In the genomic region with DNA sequence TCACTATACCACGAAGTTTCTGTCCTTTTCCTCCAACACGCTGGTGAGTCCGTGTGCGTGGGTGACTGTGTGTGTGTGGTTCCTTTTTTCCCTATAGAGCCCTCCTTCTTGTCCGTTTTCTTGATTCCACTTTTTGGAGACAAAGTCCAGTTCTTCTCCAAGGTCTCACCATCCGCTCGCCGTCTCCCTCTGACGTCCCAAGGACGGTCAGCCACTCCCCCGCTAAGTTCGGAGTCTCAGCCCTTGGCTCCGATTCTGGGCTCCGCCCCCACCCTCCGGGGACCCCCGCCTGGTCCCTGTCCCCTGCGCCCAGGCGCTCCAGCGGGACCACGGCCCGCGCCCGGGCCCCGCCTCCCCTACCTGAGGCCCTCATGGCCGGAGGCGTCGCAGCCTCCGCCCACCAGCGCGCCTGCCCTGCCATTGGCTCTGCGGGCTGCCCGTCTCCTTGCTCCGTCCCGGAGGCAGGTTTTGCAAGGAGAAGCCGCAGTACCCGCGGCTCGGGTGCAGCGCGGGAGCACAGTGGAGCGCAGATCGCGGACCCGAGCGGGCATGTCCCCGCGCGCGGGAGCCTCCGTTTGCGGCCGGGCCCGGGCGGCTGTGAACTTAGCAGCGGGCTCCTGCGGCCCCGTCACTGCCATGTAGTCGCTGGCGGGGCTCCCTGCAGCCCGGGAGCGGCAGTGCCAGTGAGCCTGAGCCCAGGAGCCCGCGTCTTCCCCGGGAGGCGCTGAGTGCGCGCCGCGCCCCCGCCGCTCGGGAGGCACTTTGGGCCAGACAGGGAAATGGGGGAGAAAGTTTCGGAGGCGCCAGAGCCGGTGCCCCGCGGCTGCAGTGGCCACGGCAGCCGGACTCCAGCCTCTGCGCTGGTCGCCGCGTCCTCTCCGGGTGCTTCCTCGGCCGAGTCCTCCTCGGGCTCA, we compare ENCODE assay signal across 8 cellular contexts. TPM values are rescaled to one million over a fixed set of nuclear protein-coding genes. Genes with fewer than 3 reads are reported as not detected.
DNase-seq lines count a peak whose midpoint lies in the region; ATAC-seq, FAIRE-seq and TF ChIP-seq lines count a peak whose summit lies in the region.

MAST4 (plus strand) TSS at position 517 of the 914 bp plus-strand sequence; CDS start at position 780, 263 bp downstream.

- H3K9ac ChIP-seq in DND-41 (ENCODE audit: low read depth, low read length) = peak within 1 kb of the TSS; percentile 72
- peak within 1 kb of the TSS; percentile 33; the same call in 1 of the 2 replicates for H3K9ac ChIP-seq in KMS-11
- no peak within 1 kb of the TSS for H3K9ac ChIP-seq in neural progenitor cell

- CTCF ChIA-PET in activated naive CD4-positive, alpha-beta T cell treated with anti-CD3 and anti-CD28 coated beads for 36 hours (lab: Charles Lee) = interaction anchor here (1.2 kb wide), 1 partner anchor 287 kb away, joined by 3 read pairs; no protein-coding TSS in a partner anchor

- peaks cover 9% of the 10 kb centered on the region for H3K4me1 Mint-ChIP-seq in activated naive CD4-positive, alpha-beta T cell treated with anti-CD3 and anti-CD28 coated beads for 36 hours (ENCODE audit: low read depth)
- peaks cover 20% of the 10 kb centered on the region for H3K4me1 Mint-ChIP-seq in neural progenitor cell

- H3K36me3 Mint-ChIP-seq in activated naive CD4-positive, alpha-beta T cell treated with anti-CD3 and anti-CD28 coated beads for 36 hours (ENCODE audit: low read depth) = no peaks in the 10 kb centered on the region
- peaks cover 1% of the 10 kb centered on the region for H3K36me3 Mint-ChIP-seq in neural progenitor cell

- 0 to 1% methylated on average over 17 to 68 of the region's 87 CpGs for WGBS in testis, 2 donors

- peaks cover 7% of the 10 kb centered on the region for H3F3A ChIP-seq in neural progenitor cell (ENCODE audit: low read depth)

- H3K36me3 ChIP-seq in DND-41 (ENCODE audit: insufficient read depth, low read length) (no peaks in the 10 kb centered on the region), KMS-11 (ENCODE audit: insufficient read depth) (no peaks in the 10 kb centered on the region), neural progenitor cell (no peaks in the 10 kb centered on the region), testis (ENCODE audit: low read depth, missing control alignments) (no peaks in the 10 kb centered on the region)

- peaks cover 56% of the 10 kb centered on the region for H3K27me3 Mint-ChIP-seq in activated naive CD4-positive, alpha-beta T cell treated with anti-CD3 and anti-CD28 coated beads for 36 hours (ENCODE audit: low read depth)
- peaks cover 22% of the 10 kb centered on the region for H3K27me3 Mint-ChIP-seq in neural progenitor cell (ENCODE audit: insufficient read depth, low read depth)

- peak within 1 kb of the TSS; percentile 76 for H3K4me3 Mint-ChIP-seq in activated naive CD4-positive, alpha-beta T cell treated with anti-CD3 and anti-CD28 coated beads for 36 hours
- peak within 1 kb of the TSS; percentile 93 for H3K4me3 Mint-ChIP-seq in neural progenitor cell

- H3K79me2 ChIP-seq in DND-41 (ENCODE audit: insufficient read depth, low read length) (peaks cover 43% of the 10 kb centered on the region), KMS-11 (ENCODE audit: insufficient read depth, low read depth) (no peaks in the 10 kb centered on the region), neural progenitor cell (ENCODE audit: low read depth) (no peaks in the 10 kb centered on the region)

- H3K9me3 Mint-ChIP-seq in activated naive CD4-positive, alpha-beta T cell treated with anti-CD3 and anti-CD28 coated beads for 36 hours = no peaks in the 10 kb centered on the region
- peaks cover 5% of the 10 kb centered on the region for H3K9me3 Mint-ChIP-seq in neural progenitor cell

- H3K4me1 ChIP-seq in DND-41 (ENCODE audit: insufficient read depth, low read length) = peaks cover 37% of the 10 kb centered on the region
- peaks cover 10% of the 10 kb centered on the region for H3K4me1 ChIP-seq in KMS-11 (ENCODE audit: low read depth, poor library complexity, severe bottlenecking)
- H3K4me1 ChIP-seq in neural progenitor cell = no peaks in the 10 kb centered on the region
- no peaks in the 10 kb centered on the region for H3K4me1 ChIP-seq in testis

- no peak for TF ChIP-seq POLR2A in testis (IDR thresholded peaks at IDR 0.05)

- H3K27me3 ChIP-seq in DND-41 (ENCODE audit: insufficient read depth, low read length, poor library complexity) (no peaks in the 10 kb centered on the region), KMS-11 (ENCODE audit: insufficient read depth, low read depth) (no peaks in the 10 kb centered on the region), neural progenitor cell (peaks cover 95% of the 10 kb centered on the region), testis (no peaks in the 10 kb centered on the region)

- H3K27ac ChIP-seq in DND-41 (ENCODE audit: low read length) (peak within 1 kb of the TSS; percentile 63), KMS-11 (no peak within 1 kb of the TSS), neural progenitor cell (no peak within 1 kb of the TSS), testis (peak within 1 kb of the TSS; percentile 22 to 63)

- H4K20me1 ChIP-seq in DND-41 (ENCODE audit: insufficient read depth, low read length) (peaks cover 5% of the 10 kb centered on the region; the same call in 1 of the 2 replicates), KMS-11 (ENCODE audit: insufficient read depth) (no peaks in the 10 kb centered on the region), neural progenitor cell (ENCODE audit: low read depth) (peaks cover 5% of the 10 kb centered on the region)

- H3K4me3 ChIP-seq in DND-41 (ENCODE audit: low read depth in 1 of 2, low read length in 2 of 2) (peak within 1 kb of the TSS; percentile 30 to 78), KMS-11 (IDR thresholded peaks at IDR 0.05; ENCODE audit: insufficient read depth, low read depth, low read length) (no peak within 1 kb of the TSS), neural progenitor cell (peak within 1 kb of the TSS; percentile 87), testis (peak within 1 kb of the TSS; percentile 76 to 81)

- intact Hi-C loops in activated naive CD4-positive, alpha-beta T cell treated with anti-CD3 and anti-CD28 coated beads for 36 hours (cut with micrococcal nuclease) = loop anchor here (1.0 to 5.0 kb wide), 3 partner anchors 42 to 289 kb away; no protein-coding TSS in a partner anchor
- intact Hi-C loops in testis (cut with DNase I; ENCODE audit: low total_unique reads) = no loop called here

- no peak for FAIRE-seq in RCC 7860 (lab: Jason Lieb, UNC)

- H3K9me3 ChIP-seq in DND-41 (ENCODE audit: insufficient read depth, low read length, severe bottlenecking) (no peaks in the 10 kb centered on the region), neural progenitor cell (ENCODE audit: low read depth) (no peaks in the 10 kb centered on the region), testis (no peaks in the 10 kb centered on the region)

- ATAC-seq in DND-41 (ENCODE audit: insufficient read depth, low read depth) (peak; percentile 88), GM21825 (IDR thresholded peaks at IDR 0.05; ENCODE audit: unreplicated experiment) (peak; percentile 98)

- H3K4me2 ChIP-seq in DND-41 (ENCODE audit: insufficient read depth, low read length) (peak within 1 kb of the TSS; percentile 68), KMS-11 (peak within 1 kb of the TSS; percentile 76), neural progenitor cell (peak within 1 kb of the TSS; percentile 96)

- H3K27ac Mint-ChIP-seq in activated naive CD4-positive, alpha-beta T cell treated with anti-CD3 and anti-CD28 coated beads for 36 hours = no peak within 1 kb of the TSS
- H3K27ac Mint-ChIP-seq in neural progenitor cell = no peak within 1 kb of the TSS

- H2AFZ ChIP-seq in DND-41 (ENCODE audit: low read depth, low read length) (peak within 1 kb of the TSS; percentile 77), KMS-11 (ENCODE audit: low read depth) (peak within 1 kb of the TSS; percentile 99), neural progenitor cell (replicated peaks) (peak within 1 kb of the TSS; percentile 94)

- DNase-seq in DND-41 (peak; percentile 91), RCC 7860 (ENCODE audit: low spot score) (peak; percentile 15), germinal center (ENCODE audit: low spot score) (peak; percentile 92), neural progenitor cell (ENCODE audit: low spot score) (peak; percentile 96), testis (peak; percentile 95)
- DNase-seq in activated naive CD4-positive, alpha-beta T cell treated with anti-CD3 and anti-CD28 coated beads for 36 hours = peak; percentile 88

- TF ChIP-seq CTCF in DND-41 (IDR thresholded peaks at IDR 0.05; ENCODE audit: borderline replicate concordance, extremely low read depth, low read length, poor library complexity, severe bottlenecking) = no peak
- no peak for TF ChIP-seq CTCF in KMS-11 (conservative IDR thresholded peaks at IDR 0.05; ENCODE audit: low read depth, low read length)
- TF ChIP-seq CTCF in neural progenitor cell (IDR thresholded peaks at IDR 0.05) = no peak
- TF ChIP-seq CTCF in testis (IDR thresholded peaks at IDR 0.05) = no peak

RNA-seq across cellular contexts. Expression of gene MAST4, which starts in this region (rescaled TPM):
- 10 to 100 TPM; 27.7 to 28.8 TPM for total RNA-seq in activated naive CD4-positive, alpha-beta T cell treated with anti-CD3 and anti-CD28 coated beads for 36 hours
- total RNA-seq in neural progenitor cell (ENCODE audit: low replicate concordance) (0.99 and 3.7 TPM in 2 replicates), testis (10 to 100 TPM; 51.4 to 56.4 TPM)
- polyA plus RNA-seq in testis (ENCODE audit: insufficient read depth, low read depth, low replicate concordance) = 27.2 TPM

Comparison
In these comparisons a context has a peak if more than half of its experiments do, and no peak if none do; other contexts are left out.
1. DNase-seq: peak in every context shown above with its lines; median percentile 96 in neural progenitor cell; 95 in testis; 92 in germinal center; 91 in DND-41; 88 in activated naive CD4-positive, alpha-beta T cell treated with anti-CD3 and anti-CD28 coated beads for 36 hours; 15 in RCC 7860.
2. H3K27ac ChIP-seq: peak in DND-41 (single experiment) and testis (2 of 2); none in KMS-11 (single experiment) and neural progenitor cell (single experiment).
3. Peak in every context shown above with its lines, with median percentiles within 50 percentile points of each other: H2AFZ ChIP-seq and H3K4me2 ChIP-seq.